Comparison of ENCODE assay signal across 15 cellular contexts in the genomic region with DNA sequence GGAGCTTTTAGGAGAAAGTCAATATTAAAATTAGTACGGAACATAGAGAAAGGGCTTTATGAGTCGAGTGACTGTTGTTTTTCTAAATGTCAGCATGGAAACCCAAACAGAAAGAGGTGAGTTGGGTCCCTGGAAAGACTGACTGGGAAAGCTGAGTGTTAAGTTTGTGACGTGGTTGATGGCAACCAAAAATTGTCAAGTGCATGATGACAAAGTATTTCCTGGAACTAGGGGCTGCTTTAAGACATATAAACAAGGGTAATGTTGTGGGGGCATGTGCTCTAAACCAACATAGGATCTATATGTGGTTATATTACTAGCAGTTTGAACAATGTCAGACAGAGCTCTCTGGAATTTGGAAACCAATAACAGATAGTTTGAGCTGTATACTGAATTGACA. TPM values are rescaled to one million over a fixed set of nuclear protein-coding genes. Genes with fewer than 3 reads are reported as not detected.
DNase-seq lines count a peak whose midpoint lies in the region; ATAC-seq lines count a peak whose summit lies in the region.
"Had no signal": no experiment of that assay in that cellular context is flagged by ENCODE, and none has a peak within 500 bp of the region (broad histone marks: within the 10 kb centered on the region; RNA-seq: fewer than 3 reads in every experiment).

No MANE protein-coding gene starts in this region.

- peak; percentile 43 for DNase-seq in activated CD4-positive, alpha-beta T cell treated with anti-CD3 and anti-CD28 coated beads for 36 hours
- no peak for DNase-seq in activated CD4-positive, alpha-beta T cell treated with anti-CD3 and anti-CD28 coated beads, Interleukin-2, amount 50 U/mL, for 4 hours
- DNase-seq in activated naive CD4-positive, alpha-beta T cell treated with anti-CD3 and anti-CD28 coated beads, Interleukin-2, amount 50 U/mL, for 16 hours: no peak
- DNase-seq in activated naive CD4-positive, alpha-beta T cell treated with anti-CD3 and anti-CD28 coated beads, Interleukin-2, amount 50 U/mL, for 72 hours (ENCODE audit: low spot score in 2 of 2): peak in 1 of 2 donors; percentile 21
- peak; percentile 33 for DNase-seq in stimulated activated naive CD8-positive, alpha-beta T cell treated with anti-CD3 and anti-CD28 coated beads, Interleukin-15, Interleukin-2, amounts not matched to agents 100 U/mL and 50 U/mL, for 24 hours
- no peak for DNase-seq in CD4-positive, alpha-beta memory T cell
- DNase-seq: DMS 273 treated with DMSO at 0.1 percent for 48 hours, Karpas-422, MM.1S, NCI-H1105, NCI-H1694 treated with DMSO at 0.1 percent for 48 hours, NCI-H446 had no signal

- H3K4me1 Mint-ChIP-seq in activated CD4-positive, alpha-beta T cell treated with anti-CD3 and anti-CD28 coated beads for 36 hours: peaks cover 29% of the 10 kb centered on the region
- H3K4me1 Mint-ChIP-seq in activated naive CD4-positive, alpha-beta T cell treated with anti-CD3 and anti-CD28 coated beads, Interleukin-2, amount 50 U/mL, for 24 hours: peaks cover 23% of the 10 kb centered on the region
- H3K4me1 Mint-ChIP-seq in CD4-positive, alpha-beta memory T cell: no peaks in the 10 kb centered on the region

- no peaks in the 10 kb centered on the region for H3K9me3 ChIP-seq in CD4-positive, alpha-beta memory T cell (ENCODE audit: control insufficient read depth in 1 of 2, low read length in 2 of 2)
- H3K9me3 ChIP-seq: BLaER1 treated with 17β-estradiol and CSF1 and Interleukin-3, amounts not matched to agents 10 nM and 100 nM had no signal

- peaks cover 2% of the 10 kb centered on the region for H3K27me3 Mint-ChIP-seq in activated CD4-positive, alpha-beta T cell treated with anti-CD3 and anti-CD28 coated beads for 36 hours
- H3K27me3 Mint-ChIP-seq in activated naive CD4-positive, alpha-beta T cell treated with anti-CD3 and anti-CD28 coated beads, Interleukin-2, amount 50 U/mL, for 24 hours: no peaks in the 10 kb centered on the region
- peaks cover 0 to 2% of the 10 kb centered on the region in 2 donors for H3K27me3 Mint-ChIP-seq in CD4-positive, alpha-beta memory T cell

- POLR2A ChIA-PET in activated CD4-positive, alpha-beta T cell treated with anti-CD3 and anti-CD28 coated beads for 36 hours (lab: Charles Lee): interaction anchor here (0.8 to 1.4 kb wide), 4 partner anchors 15 to 789 kb away, joined by 3 to 11 read pairs (median 6); no protein-coding TSS in a partner anchor
- POLR2A ChIA-PET in CD4-positive, alpha-beta memory T cell (lab: Charles Lee; ENCODE audit: partially characterized antibody): interaction anchor here (0.9 kb wide), 1 partner anchor 43 kb away, joined by 3 read pairs; no protein-coding TSS in a partner anchor

- CTCF ChIA-PET in activated CD4-positive, alpha-beta T cell treated with anti-CD3 and anti-CD28 coated beads for 36 hours (lab: Charles Lee): interaction anchor here (0.6 to 3.8 kb wide), 5 partner anchors 11 to 51 kb away, joined by 4 to 21 read pairs (median 9); no protein-coding TSS in a partner anchor
- CTCF ChIA-PET in CD4-positive, alpha-beta memory T cell (lab: Charles Lee; ENCODE audit: partially characterized antibody): interaction anchor here (0.8 to 1.2 kb wide), 2 partner anchors 10 to 50 kb away, joined by 3 to 6 read pairs; no protein-coding TSS in a partner anchor

- no peaks in the 10 kb centered on the region for H3K9me3 Mint-ChIP-seq in activated CD4-positive, alpha-beta T cell treated with anti-CD3 and anti-CD28 coated beads for 36 hours (ENCODE audit: low read depth)
- H3K9me3 Mint-ChIP-seq in activated naive CD4-positive, alpha-beta T cell treated with anti-CD3 and anti-CD28 coated beads, Interleukin-2, amount 50 U/mL, for 24 hours: no peaks in the 10 kb centered on the region
- no peaks in the 10 kb centered on the region for H3K9me3 Mint-ChIP-seq in activated naive CD4-positive, alpha-beta T cell treated with anti-CD3 and anti-CD28 coated beads, Interleukin-2, amount 50 U/mL, for 72 hours
- H3K9me3 Mint-ChIP-seq in CD4-positive, alpha-beta memory T cell: no peaks in the 10 kb centered on the region

- H3K36me3 ChIP-seq in CD4-positive, alpha-beta memory T cell (ENCODE audit: insufficient read depth, low read length): no peaks in the 10 kb centered on the region
- H3K36me3 ChIP-seq: BLaER1 treated with 17β-estradiol and CSF1 and Interleukin-3, amounts not matched to agents 10 nM and 100 nM had no signal

- H3K4me3 Mint-ChIP-seq in activated CD4-positive, alpha-beta T cell treated with anti-CD3 and anti-CD28 coated beads for 36 hours: peak overlapping the region; percentile 14
- no peak overlapping the region for H3K4me3 Mint-ChIP-seq in activated naive CD4-positive, alpha-beta T cell treated with anti-CD3 and anti-CD28 coated beads, Interleukin-2, amount 50 U/mL, for 24 hours
- H3K4me3 Mint-ChIP-seq in CD4-positive, alpha-beta memory T cell: no peak overlapping the region

- H3K36me3 Mint-ChIP-seq in activated CD4-positive, alpha-beta T cell treated with anti-CD3 and anti-CD28 coated beads for 36 hours (ENCODE audit: low read depth): no peaks in the 10 kb centered on the region
- H3K36me3 Mint-ChIP-seq in activated naive CD4-positive, alpha-beta T cell treated with anti-CD3 and anti-CD28 coated beads, Interleukin-2, amount 50 U/mL, for 24 hours: no peaks in the 10 kb centered on the region
- H3K36me3 Mint-ChIP-seq in activated naive CD4-positive, alpha-beta T cell treated with anti-CD3 and anti-CD28 coated beads, Interleukin-2, amount 50 U/mL, for 72 hours: no peaks in the 10 kb centered on the region
- no peaks in the 10 kb centered on the region for H3K36me3 Mint-ChIP-seq in CD4-positive, alpha-beta memory T cell

- peak overlapping the region; percentile 82 for H3K27ac Mint-ChIP-seq in activated CD4-positive, alpha-beta T cell treated with anti-CD3 and anti-CD28 coated beads for 36 hours
- peak overlapping the region; percentile 91 for H3K27ac Mint-ChIP-seq in activated naive CD4-positive, alpha-beta T cell treated with anti-CD3 and anti-CD28 coated beads, Interleukin-2, amount 50 U/mL, for 24 hours
- peak overlapping the region; percentile 85 to 90 for H3K27ac Mint-ChIP-seq in activated naive CD4-positive, alpha-beta T cell treated with anti-CD3 and anti-CD28 coated beads, Interleukin-2, amount 50 U/mL, for 72 hours
- no peak overlapping the region for H3K27ac Mint-ChIP-seq in CD4-positive, alpha-beta memory T cell

- H3K27me3 ChIP-seq in CD4-positive, alpha-beta memory T cell (ENCODE audit: insufficient read depth, low read length): no peaks in the 10 kb centered on the region
- H3K27me3 ChIP-seq: BLaER1 treated with 17β-estradiol and CSF1 and Interleukin-3, amounts not matched to agents 10 nM and 100 nM had no signal

- no peaks in the 10 kb centered on the region for H3K4me1 ChIP-seq in CD4-positive, alpha-beta memory T cell (ENCODE audit: insufficient read depth, low read length)
- H3K4me1 ChIP-seq: BLaER1 treated with 17β-estradiol and CSF1 and Interleukin-3, amounts not matched to agents 10 nM and 100 nM had no signal

- no peak overlapping the region for H3K27ac ChIP-seq in CD4-positive, alpha-beta memory T cell (ENCODE audit: low read depth, low read length)
- H3K27ac ChIP-seq: BLaER1 treated with 17β-estradiol and CSF1 and Interleukin-3, amounts not matched to agents 10 nM and 100 nM had no signal

- no peak overlapping the region for H3K4me3 ChIP-seq in CD4-positive, alpha-beta memory T cell (ENCODE audit: low read length in 2 of 2)
- H3K4me3 ChIP-seq: BLaER1 treated with 17β-estradiol and CSF1 and Interleukin-3, amounts not matched to agents 10 nM and 100 nM had no signal

- peak; percentile 85 for ATAC-seq in activated CD4-positive, alpha-beta T cell treated with anti-CD3 and anti-CD28 coated beads for 36 hours
- ATAC-seq in activated naive CD4-positive, alpha-beta T cell treated with anti-CD3 and anti-CD28 coated beads, Interleukin-2, amount 50 U/mL, for 72 hours: peak; percentile 82 to 93
- peak; percentile 90 for ATAC-seq in stimulated activated naive CD8-positive, alpha-beta T cell treated with anti-CD3 and anti-CD28 coated beads, Interleukin-15, Interleukin-2, amounts not matched to agents 100 U/mL and 50 U/mL, for 24 hours
- ATAC-seq in GM21717 (IDR thresholded peaks at IDR 0.05; ENCODE audit: unreplicated experiment): no peak

- intact Hi-C loops in activated CD4-positive, alpha-beta T cell treated with anti-CD3 and anti-CD28 coated beads for 36 hours (cut with DNase I, micrococcal nuclease): loop anchor here (1.0 to 2.0 kb wide), 4 partner anchors 15 to 50 kb away; no protein-coding TSS in a partner anchor
- intact Hi-C loops in CD4-positive, alpha-beta memory T cell (cut with micrococcal nuclease): no loop called here

RNA-seq across cellular contexts. Expression of a gene that starts 50.9 kb away (rescaled TPM):
- 10 to 100 TPM; 31.6 to 32.6 TPM for total RNA-seq in activated CD4-positive, alpha-beta T cell treated with anti-CD3 and anti-CD28 coated beads for 36 hours
- 10 to 100 TPM; 21.9 to 28.0 TPM for total RNA-seq in activated naive CD4-positive, alpha-beta T cell treated with anti-CD3 and anti-CD28 coated beads, Interleukin-2, amount 50 U/mL, for 72 hours
- 10 to 100 TPM; 12.2 to 13.1 TPM for total RNA-seq in CD4-positive, alpha-beta memory T cell
- 1 to 10 TPM; 3.5 to 7.8 TPM for polyA plus RNA-seq in CD4-positive, alpha-beta memory T cell

RNA-seq across cellular contexts. Expression of a gene that starts 52.7 kb away (rescaled TPM):
- total RNA-seq in activated CD4-positive, alpha-beta T cell treated with anti-CD3 and anti-CD28 coated beads for 36 hours: 10 to 100 TPM; 19.1 to 23.0 TPM
- 100 to 1,000 TPM in 1 of 2 donors, 1 to 10 TPM in 1; 9.7 to 134 TPM for total RNA-seq in activated naive CD4-positive, alpha-beta T cell treated with anti-CD3 and anti-CD28 coated beads, Interleukin-2, amount 50 U/mL, for 72 hours
- total RNA-seq in CD4-positive, alpha-beta memory T cell: 1 to 10 TPM; 2.1 TPM
- polyA plus RNA-seq in CD4-positive, alpha-beta memory T cell: 10 to 100 TPM in 1 of 2 donors, 1 to 10 TPM in 1; 9.4 to 18.3 TPM

Comparison
In these comparisons a context has a peak if more than half of its experiments do, and no peak if none do; other contexts are left out.
1. DNase-seq: peak in activated CD4-positive, alpha-beta T cell treated with anti-CD3 and anti-CD28 coated beads for 36 hours (single experiment) and stimulated activated naive CD8-positive, alpha-beta T cell treated with anti-CD3 and anti-CD28 coated beads, Interleukin-15, Interleukin-2, amounts not matched to agents 100 U/mL and 50 U/mL, for 24 hours (single experiment); none in activated CD4-positive, alpha-beta T cell treated with anti-CD3 and anti-CD28 coated beads, Interleukin-2, amount 50 U/mL, for 4 hours (0 of 2), activated naive CD4-positive, alpha-beta T cell treated with anti-CD3 and anti-CD28 coated beads, Interleukin-2, amount 50 U/mL, for 16 hours (single experiment) and CD4-positive, alpha-beta memory T cell (0 of 5).
2. H3K27ac Mint-ChIP-seq: peak in activated CD4-positive, alpha-beta T cell treated with anti-CD3 and anti-CD28 coated beads for 36 hours (single experiment), activated naive CD4-positive, alpha-beta T cell treated with anti-CD3 and anti-CD28 coated beads, Interleukin-2, amount 50 U/mL, for 24 hours (single experiment) and activated naive CD4-positive, alpha-beta T cell treated with anti-CD3 and anti-CD28 coated beads, Interleukin-2, amount 50 U/mL, for 72 hours (2 of 2); none in CD4-positive, alpha-beta memory T cell (0 of 7).